Comparison of ENCODE assay signal across 17 cellular contexts in the genomic region with DNA sequence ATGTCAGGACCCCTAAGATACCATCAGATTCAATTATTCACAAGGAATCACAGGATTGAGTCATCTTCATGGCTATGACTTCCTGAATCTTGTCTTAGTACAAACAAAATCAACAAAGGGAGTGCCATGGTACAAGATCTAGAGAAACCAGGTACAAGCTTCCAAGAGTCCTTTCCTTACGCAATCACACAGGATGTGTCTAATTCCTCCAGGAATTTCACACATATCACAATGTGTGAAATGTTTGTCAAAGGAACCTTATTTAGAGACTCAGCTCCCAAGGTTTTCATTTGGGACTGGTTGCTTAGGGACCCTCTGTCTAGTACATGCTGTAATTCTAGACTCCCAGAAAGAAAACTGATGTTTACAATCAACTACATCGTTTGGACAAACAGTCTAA.
DNase-seq lines count a peak whose midpoint lies in the region; ATAC-seq and TF ChIP-seq lines count a peak whose summit lies in the region.
"Had no signal": no experiment of that assay in that cellular context is flagged by ENCODE, and none has a peak within 500 bp of the region (broad histone marks: within the 10 kb centered on the region; RNA-seq: fewer than 3 reads in every experiment).

No MANE protein-coding gene starts in this region.

- H3K4me1 ChIP-seq in BE2C (peaks cover 7% of the 10 kb centered on the region; the same call in 1 of the 2 replicates), suprapubic skin (no peaks in the 10 kb centered on the region)

- H3K4me3 ChIP-seq in BE2C (ENCODE audit: low read depth, low read length) (no peak overlapping the region), suprapubic skin (no peak overlapping the region)
- H3K4me3 ChIP-seq: skin epidermis, upper lobe of left lung had no signal

- TF ChIP-seq EP300 in suprapubic skin (IDR thresholded peaks at IDR 0.05), result no peak

- H3K27me3 ChIP-seq in BE2C (no peaks in the 10 kb centered on the region), suprapubic skin (no peaks in the 10 kb centered on the region)
- H3K27me3 ChIP-seq: upper lobe of left lung had no signal

- ATAC-seq in GM21786 (IDR thresholded peaks at IDR 0.05; ENCODE audit: unreplicated experiment), result no peak

- no peaks in the 10 kb centered on the region for H3K9me3 ChIP-seq in BE2C
- H3K9me3 ChIP-seq in suprapubic skin, result no peaks in the 10 kb centered on the region
- H3K9me3 ChIP-seq: upper lobe of left lung had no signal

- DNase-seq in EL (peak; percentile 33), NCI-H460 (ENCODE audit: extremely low read depth, low read depth) (peak; percentile 83), dermis blood vessel endothelial cell (peak; percentile 59), kidney tubule cell (ENCODE audit: low spot score) (peak; percentile 86), BE2C (no peak), suprapubic skin (ENCODE audit: low spot score in 2 of 2) (no peak)
- no peak for DNase-seq in activated CD4-positive, alpha-beta T cell treated with anti-CD3 and anti-CD28 coated beads for 1 hour
- DNase-seq: activated CD4-positive, CD25-positive, alpha-beta regulatory T cell; activated naive CD4-positive, alpha-beta T cell treated with anti-CD3 and anti-CD28 coated beads for 36 hours; effector memory CD4-positive, alpha-beta T cell; midbrain; NCI-H1436 treated with DMSO at 0.1 percent for 48 hours; NCI-H524 treated with DMSO at 0.1 percent for 48 hours; stimulated activated naive CD4-positive, alpha-beta T cell; upper lobe of left lung had no signal

- no peak for TF ChIP-seq POLR2A in suprapubic skin (IDR thresholded peaks at IDR 0.05)

- no peak overlapping the region for H3K27ac ChIP-seq in suprapubic skin
- H3K27ac ChIP-seq: skin epidermis, upper lobe of left lung had no signal

- 85% methylated on average over 2 of the region's 2 CpGs for WGBS in suprapubic skin

- no peaks in the 10 kb centered on the region for H3K36me3 ChIP-seq in BE2C
- H3K36me3 ChIP-seq in suprapubic skin, result no peaks in the 10 kb centered on the region
- H3K36me3 ChIP-seq: upper lobe of left lung had no signal

- TF ChIP-seq CTCF in BE2C (IDR thresholded peaks at IDR 0.05; ENCODE audit: low read depth, low read length) (no peak), suprapubic skin (IDR thresholded peaks at IDR 0.05) (no peak)

Comparison
In these comparisons a context has a peak if more than half of its experiments do, and no peak if none do; other contexts are left out.
1. DNase-seq: peak in EL (single experiment), NCI-H460 (single experiment), dermis blood vessel endothelial cell (single experiment) and kidney tubule cell (single experiment); none in activated CD4-positive, alpha-beta T cell treated with anti-CD3 and anti-CD28 coated beads for 1 hour (single experiment), BE2C (single experiment) and suprapubic skin (0 of 2).